ENCODE assay signal across 8 cellular contexts in genomic region chr14:65100905-65101541, GRCh38. TPM values are rescaled to one million over a fixed set of nuclear protein-coding genes. Genes with fewer than 3 reads are reported as not detected.
DNase-seq lines count a peak whose midpoint lies in the region; ATAC-seq, FAIRE-seq and TF ChIP-seq lines count a peak whose summit lies in the region.

No MANE protein-coding gene starts in this region.

- H3K4me3 ChIP-seq in fibroblast of mammary gland (ENCODE audit: control insufficient read depth, low read depth, low read length): peak overlapping the region; percentile 74

- TF ChIP-seq CTCF in fibroblast of mammary gland (conservative IDR thresholded peaks at IDR 0.05; ENCODE audit: control insufficient read depth, insufficient read depth, low read depth, low read length): no peak

- FAIRE-seq in GM12892 (lab: Jason Lieb, UNC): peak; percentile 50

- no peak for TF ChIP-seq POLR2A in GM12892 (IDR thresholded peaks at IDR 0.05; ENCODE audit: low read depth, low read length)

- ATAC-seq in SK-N-SH treated with all-trans-retinoic acid at 6 μM for 48 hours (no peak), GM19023 (IDR thresholded peaks at IDR 0.05; ENCODE audit: unreplicated experiment) (no peak), GM19324 (IDR thresholded peaks at IDR 0.05; ENCODE audit: low FRiP score, unreplicated experiment) (no peak)

- DNase-seq in GM12892 (ENCODE audit: insufficient read length) (no peak), fibroblast of mammary gland (ENCODE audit: low read depth) (peak; percentile 19), renal cortical epithelial cell (ENCODE audit: low read depth) (peak; percentile 30), NCI-H2107 treated with DMSO at 0.1 percent for 48 hours (lab: John Stamatoyannopoulos, UW; ENCODE audit: unreplicated experiment) (no peak), GM03348 (ENCODE audit: low spot score) (no peak)

TF ChIP-seq in SK-N-SH treated with all-trans-retinoic acid at 6 μM for 48 hours, 23 proteins besides CTCF, POLR2A, EP300 and RAD21:
- TF ChIP-seq GLIS3 (CRISPR knock-in tag; IDR thresholded peaks at IDR 0.05) (no peak), ZNF565 (CRISPR knock-in tag; conservative IDR thresholded peaks at IDR 0.05; ENCODE audit: low read depth) (no peak), PATZ1 (CRISPR knock-in tag; IDR thresholded peaks at IDR 0.05; ENCODE audit: borderline replicate concordance) (peak; percentile 69; the same call in 1 of the 2 replicates)

RNA-seq across cellular contexts. Expression of gene MAX, which starts 1.3 kb away (rescaled TPM):
- 44.2 TPM for polyA plus RNA-seq in GM12892 (2012; ENCODE audit: missing spikeins)
- 32.0 and 50.4 TPM in 2 replicates for total RNA-seq in renal cortical epithelial cell

Comparison
In these comparisons a context has a peak if more than half of its experiments do, and no peak if none do; other contexts are left out.
1. DNase-seq: peak in fibroblast of mammary gland (single experiment) and renal cortical epithelial cell (single experiment); none in GM12892 (single experiment), NCI-H2107 treated with DMSO at 0.1 percent for 48 hours (single experiment) and GM03348 (single experiment).